ENCODE assay signal across 1 cellular context in the genomic region with DNA sequence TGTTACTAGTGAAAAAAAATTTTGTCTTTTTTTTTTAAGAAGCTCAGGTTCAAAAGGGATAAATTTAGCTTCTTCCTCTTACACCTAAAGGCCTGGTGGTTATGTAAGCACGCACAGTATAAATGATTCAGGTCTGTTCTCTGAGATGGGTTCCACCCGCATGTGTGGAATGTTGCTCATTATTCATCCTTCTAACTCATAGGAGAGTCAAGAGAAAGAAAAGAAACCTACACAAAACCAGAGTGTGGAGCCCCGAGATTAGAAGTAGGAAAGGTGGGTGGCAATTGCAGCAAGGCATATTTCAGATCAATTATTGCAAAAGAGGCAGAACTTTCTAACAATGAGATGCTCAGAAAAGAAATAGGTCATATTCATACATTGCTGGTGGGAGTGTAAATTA.
TF ChIP-seq lines count a peak whose summit lies in the region.

No MANE protein-coding gene starts in this region.

TF ChIP-seq in SK-N-SH, 30 proteins besides CTCF, POLR2A, EP300 and RAD21 (continued from another document):
- TF ChIP-seq, protein P1, sequence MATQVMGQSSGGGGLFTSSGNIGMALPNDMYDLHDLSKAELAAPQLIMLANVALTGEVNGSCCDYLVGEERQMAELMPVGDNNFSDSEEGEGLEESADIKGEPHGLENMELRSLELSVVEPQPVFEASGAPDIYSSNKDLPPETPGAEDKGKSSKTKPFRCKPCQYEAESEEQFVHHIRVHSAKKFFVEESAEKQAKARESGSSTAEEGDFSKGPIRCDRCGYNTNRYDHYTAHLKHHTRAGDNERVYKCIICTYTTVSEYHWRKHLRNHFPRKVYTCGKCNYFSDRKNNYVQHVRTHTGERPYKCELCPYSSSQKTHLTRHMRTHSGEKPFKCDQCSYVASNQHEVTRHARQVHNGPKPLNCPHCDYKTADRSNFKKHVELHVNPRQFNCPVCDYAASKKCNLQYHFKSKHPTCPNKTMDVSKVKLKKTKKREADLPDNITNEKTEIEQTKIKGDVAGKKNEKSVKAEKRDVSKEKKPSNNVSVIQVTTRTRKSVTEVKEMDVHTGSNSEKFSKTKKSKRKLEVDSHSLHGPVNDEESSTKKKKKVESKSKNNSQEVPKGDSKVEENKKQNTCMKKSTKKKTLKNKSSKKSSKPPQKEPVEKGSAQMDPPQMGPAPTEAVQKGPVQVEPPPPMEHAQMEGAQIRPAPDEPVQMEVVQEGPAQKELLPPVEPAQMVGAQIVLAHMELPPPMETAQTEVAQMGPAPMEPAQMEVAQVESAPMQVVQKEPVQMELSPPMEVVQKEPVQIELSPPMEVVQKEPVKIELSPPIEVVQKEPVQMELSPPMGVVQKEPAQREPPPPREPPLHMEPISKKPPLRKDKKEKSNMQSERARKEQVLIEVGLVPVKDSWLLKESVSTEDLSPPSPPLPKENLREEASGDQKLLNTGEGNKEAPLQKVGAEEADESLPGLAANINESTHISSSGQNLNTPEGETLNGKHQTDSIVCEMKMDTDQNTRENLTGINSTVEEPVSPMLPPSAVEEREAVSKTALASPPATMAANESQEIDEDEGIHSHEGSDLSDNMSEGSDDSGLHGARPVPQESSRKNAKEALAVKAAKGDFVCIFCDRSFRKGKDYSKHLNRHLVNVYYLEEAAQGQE (IDR thresholded peaks at IDR 0.05; ENCODE audit: low read depth, low read length) = no peak
- TF ChIP-seq SMC3 (IDR thresholded peaks at IDR 0.05; ENCODE audit: low read depth, low read length) = no peak
- no peak for TF ChIP-seq FOXM1 (IDR thresholded peaks at IDR 0.05; ENCODE audit: low read depth)
- no peak for TF ChIP-seq FOXJ3 (CRISPR knock-in tag; IDR thresholded peaks at IDR 0.05)
- TF ChIP-seq CHD2 (IDR thresholded peaks at IDR 0.05; ENCODE audit: low read length, partially characterized antibody) = no peak
- no peak for TF ChIP-seq TEAD4 (IDR thresholded peaks at IDR 0.05; ENCODE audit: borderline replicate concordance, insufficient read depth)
